ENCODE assay signal across 29 cellular contexts in the genomic region with DNA sequence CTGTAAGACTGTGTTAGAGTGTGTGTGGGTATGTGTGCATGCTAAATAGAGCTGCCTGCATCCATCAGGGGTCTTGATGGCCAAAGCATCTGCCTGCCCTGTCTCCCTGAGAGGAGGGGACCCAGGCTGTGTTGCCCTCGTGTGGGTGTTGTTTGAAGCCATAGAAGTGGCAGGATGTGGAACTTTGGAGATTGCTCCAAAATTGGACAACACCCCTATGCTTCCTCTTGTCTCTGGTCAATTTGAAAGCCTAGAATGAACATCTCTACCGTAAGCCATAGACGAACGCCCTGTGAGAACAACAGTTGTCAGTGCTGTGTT.
A peak's percentile ranks its signal among the peaks of the same experiment; 100 is the strongest.
DNase-seq lines count a peak whose midpoint lies in the region; ATAC-seq and TF ChIP-seq lines count a peak whose summit lies in the region.
"Had no signal": no experiment of that assay in that cellular context is flagged by ENCODE, and none has a peak within 500 bp of the region (broad histone marks: within the 10 kb centered on the region; RNA-seq: fewer than 3 reads in every experiment).

No MANE protein-coding gene starts in this region.

- peaks cover 0 to 40% (median 24%) of the 10 kb centered on the region in 4 donors for H3K4me1 Mint-ChIP-seq in CD4-positive, CD25-positive, alpha-beta regulatory T cell
- peaks cover 30% of the 10 kb centered on the region for H3K4me1 Mint-ChIP-seq in CD8-positive, alpha-beta T cell (ENCODE audit: low read depth)
- peaks cover 13% of the 10 kb centered on the region for H3K4me1 Mint-ChIP-seq in brain
- peaks cover 43% of the 10 kb centered on the region in 2 donors for H3K4me1 Mint-ChIP-seq in natural killer cell

- H3K4me3 Mint-ChIP-seq in CD4-positive, CD25-positive, alpha-beta regulatory T cell = no peak overlapping the region
- H3K4me3 Mint-ChIP-seq in CD8-positive, alpha-beta T cell = no peak overlapping the region
- no peak overlapping the region for H3K4me3 Mint-ChIP-seq in brain
- no peak overlapping the region for H3K4me3 Mint-ChIP-seq in natural killer cell
- H3K4me3 Mint-ChIP-seq: activated naive CD4-positive, alpha-beta T cell treated with anti-CD3 and anti-CD28 coated beads for 36 hours; CD14-positive monocyte; IgD-negative memory B cell; stimulated activated naive CD8-positive, alpha-beta T cell treated with anti-CD3 and anti-CD28 coated beads, Interleukin-15, amount 100 ng/mL, for 72 hours; WTC11 had no signal

- no peak for ATAC-seq in CD4-positive, CD25-positive, alpha-beta regulatory T cell (ENCODE audit: low read depth in 2 of 2)
- no peak for ATAC-seq in CD8-positive, alpha-beta T cell
- ATAC-seq in natural killer cell = no peak
- ATAC-seq in GM21619 (IDR thresholded peaks at IDR 0.05; ENCODE audit: unreplicated experiment) = no peak
- no peak for ATAC-seq in GM21447 (IDR thresholded peaks at IDR 0.05; ENCODE audit: unreplicated experiment)
- ATAC-seq: foreskin keratinocyte; left colon; psoas muscle; stimulated activated naive CD8-positive, alpha-beta T cell treated with anti-CD3 and anti-CD28 coated beads, Interleukin-15, amount 100 ng/mL, for 72 hours; WTC11 had no signal

- H3K27me3 Mint-ChIP-seq in CD4-positive, CD25-positive, alpha-beta regulatory T cell = no peaks in the 10 kb centered on the region
- H3K27me3 Mint-ChIP-seq in CD8-positive, alpha-beta T cell (ENCODE audit: low read depth) = no peaks in the 10 kb centered on the region
- H3K27me3 Mint-ChIP-seq in brain = no peaks in the 10 kb centered on the region
- H3K27me3 Mint-ChIP-seq in natural killer cell (ENCODE audit: low read depth in 2 of 2) = no peaks in the 10 kb centered on the region
- H3K27me3 Mint-ChIP-seq: IgD-negative memory B cell; stimulated activated naive CD8-positive, alpha-beta T cell treated with anti-CD3 and anti-CD28 coated beads, Interleukin-15, amount 100 ng/mL, for 72 hours had no signal

- no peaks in the 10 kb centered on the region for H3K27me3 ChIP-seq in CD4-positive, CD25-positive, alpha-beta regulatory T cell (ENCODE audit: control insufficient read depth, insufficient read depth, low read length)
- no peaks in the 10 kb centered on the region for H3K27me3 ChIP-seq in CD8-positive, alpha-beta T cell (ENCODE audit: insufficient read depth, low read length)
- H3K27me3 ChIP-seq: colonic mucosa, esophagus muscularis mucosa, foreskin keratinocyte had no signal

- no peak overlapping the region for H3K4me3 ChIP-seq in CD4-positive, CD25-positive, alpha-beta regulatory T cell (ENCODE audit: low read depth, low read length)
- no peak overlapping the region for H3K4me3 ChIP-seq in CD8-positive, alpha-beta T cell (ENCODE audit: low read depth, low read length)
- H3K4me3 ChIP-seq: colonic mucosa, esophagus muscularis mucosa, PC-9, psoas muscle had no signal

- intact Hi-C loops in CD8-positive, alpha-beta T cell (cut with DNase I, micrococcal nuclease) = loop anchor here in 1 of 2 experiments (5.0 to 10.0 kb wide), 2 partner anchors 103 to 214 kb away; no protein-coding TSS in a partner anchor
- intact Hi-C loops in natural killer cell (cut with micrococcal nuclease) = no loop called here

- no peak overlapping the region for H3K27ac ChIP-seq in CD4-positive, CD25-positive, alpha-beta regulatory T cell (ENCODE audit: insufficient read depth, low read length, poor library complexity, severe bottlenecking)
- H3K27ac ChIP-seq in CD8-positive, alpha-beta T cell (ENCODE audit: low read depth, low read length) = no peak overlapping the region
- H3K27ac ChIP-seq: colonic mucosa, esophagus muscularis mucosa, foreskin keratinocyte, PC-9, psoas muscle had no signal

- H3K9me3 Mint-ChIP-seq in CD4-positive, CD25-positive, alpha-beta regulatory T cell = no peaks in the 10 kb centered on the region
- H3K9me3 Mint-ChIP-seq in CD8-positive, alpha-beta T cell = no peaks in the 10 kb centered on the region
- H3K9me3 Mint-ChIP-seq in brain (no peaks in the 10 kb centered on the region), natural killer cell (no peaks in the 10 kb centered on the region)
- H3K9me3 Mint-ChIP-seq: activated naive CD4-positive, alpha-beta T cell treated with anti-CD3 and anti-CD28 coated beads for 36 hours; CD14-positive monocyte; IgD-negative memory B cell; stimulated activated naive CD8-positive, alpha-beta T cell treated with anti-CD3 and anti-CD28 coated beads, Interleukin-15, amount 100 ng/mL, for 72 hours; WTC11 had no signal

- DNase-seq in CD4-positive, CD25-positive, alpha-beta regulatory T cell = no peak
- no peak for DNase-seq in CD8-positive, alpha-beta T cell
- DNase-seq in natural killer cell = no peak
- DNase-seq in SIG-M5 treated with dmso at 0.1 percent for 504 hours (lab: John Stamatoyannopoulos, UW; ENCODE audit: unreplicated experiment) = no peak
- DNase-seq in DMS114 treated with DMSO at 0.1 percent for 48 hours (lab: John Stamatoyannopoulos, UW; ENCODE audit: unreplicated experiment) = no peak
- DNase-seq: activated CD4-positive, alpha-beta T cell treated with anti-CD3 and anti-CD28 coated beads, Interleukin-2, amount 50 U/mL, for 48 hours; activated naive CD4-positive, alpha-beta T cell treated with anti-CD3 and anti-CD28 coated beads for 36 hours; amygdala; colonic mucosa; effector CD8-positive, alpha-beta T cell; foreskin keratinocyte; left colon; NCI-H1105; NCI-H187 treated with DMSO at 0.1 percent for 48 hours; NCI-H524 treated with DMSO at 0.1 percent for 48 hours; NK-92 treated with Interleukin-12 subunit alpha and Interleukin-12 subunit beta, amount 100 ng/mL, for 24 hours; nucleus accumbens; PC-9; psoas muscle; SHP77; stimulated activated naive CD8-positive, alpha-beta T cell treated with anti-CD3 and anti-CD28 coated beads, Interleukin-15, amount 100 ng/mL, for 72 hours; T1000 had no signal

- peaks cover 25% of the 10 kb centered on the region for H3K36me3 Mint-ChIP-seq in CD4-positive, CD25-positive, alpha-beta regulatory T cell
- peaks cover 78% of the 10 kb centered on the region for H3K36me3 Mint-ChIP-seq in CD8-positive, alpha-beta T cell
- H3K36me3 Mint-ChIP-seq in brain (peaks cover 50% of the 10 kb centered on the region), natural killer cell (no peaks in the 10 kb centered on the region)
- H3K36me3 Mint-ChIP-seq: IgD-negative memory B cell had no signal

- H3K4me1 ChIP-seq in CD4-positive, CD25-positive, alpha-beta regulatory T cell (ENCODE audit: control insufficient read depth, insufficient read depth, low read length, poor library complexity, severe bottlenecking) = peaks cover 1% of the 10 kb centered on the region
- peaks cover 12% of the 10 kb centered on the region for H3K4me1 ChIP-seq in CD8-positive, alpha-beta T cell (ENCODE audit: insufficient read depth, low read length)
- H3K4me1 ChIP-seq: colonic mucosa, foreskin keratinocyte had no signal

- peaks cover 80% of the 10 kb centered on the region for H3K36me3 ChIP-seq in CD4-positive, CD25-positive, alpha-beta regulatory T cell (ENCODE audit: control insufficient read depth, insufficient read depth, low read length)
- H3K36me3 ChIP-seq in CD8-positive, alpha-beta T cell (ENCODE audit: insufficient read depth, low read length) = peaks cover 2% of the 10 kb centered on the region

- H3K9me3 ChIP-seq in CD4-positive, CD25-positive, alpha-beta regulatory T cell (ENCODE audit: control insufficient read depth in 2 of 2, low read length in 2 of 2) = no peaks in the 10 kb centered on the region
- no peaks in the 10 kb centered on the region for H3K9me3 ChIP-seq in CD8-positive, alpha-beta T cell (ENCODE audit: low read length)
- H3K9me3 ChIP-seq: colonic mucosa, esophagus muscularis mucosa, psoas muscle had no signal

- H3K27ac Mint-ChIP-seq in CD4-positive, CD25-positive, alpha-beta regulatory T cell = peak overlapping the region in 2 of 3 donors; percentile 49 to 85
- H3K27ac Mint-ChIP-seq in CD8-positive, alpha-beta T cell = peak overlapping the region; percentile 67
- peak overlapping the region in 3 of 5 experiments; percentile 8 to 74 (median 38) for H3K27ac Mint-ChIP-seq in brain
- H3K27ac Mint-ChIP-seq in natural killer cell = peak overlapping the region; percentile 41 to 42
- H3K27ac Mint-ChIP-seq: CD14-positive monocyte, WTC11 had no signal

- TF ChIP-seq CTCF in CD8-positive, alpha-beta T cell (IDR thresholded peaks at IDR 0.05) = no peak
- TF ChIP-seq CTCF in brain (conservative IDR thresholded peaks at IDR 0.05) = no peak
- no peak for TF ChIP-seq CTCF in natural killer cell (IDR thresholded peaks at IDR 0.05)

- CTCF ChIA-PET in CD8-positive, alpha-beta T cell (lab: Charles Lee) = interaction anchor here (1.0 to 2.9 kb wide), 2 partner anchors 9 to 212 kb away, joined by 3 to 11 read pairs; no protein-coding TSS in a partner anchor

- POLR2A ChIA-PET in CD8-positive, alpha-beta T cell (lab: Charles Lee) = no interaction called here
